In genomic region chr14:94021416-94022157, GRCh38 we compare ENCODE assay signal across 22 cellular contexts. TPM values are rescaled to one million over a fixed set of nuclear protein-coding genes. Genes with fewer than 3 reads are reported as not detected.
DNase-seq lines count a peak whose midpoint lies in the region; ATAC-seq, FAIRE-seq and TF ChIP-seq lines count a peak whose summit lies in the region.
"Had no signal": no experiment of that assay in that cellular context is flagged by ENCODE, and none has a peak within 500 bp of the region (broad histone marks: within the 10 kb centered on the region; RNA-seq: fewer than 3 reads in every experiment).

No MANE protein-coding gene starts in this region.

- H3K56ac ChIP-seq in H1 (replicated peaks; ENCODE audit: insufficient read length, low read depth, low read length), result no peak overlapping the region

- CTCF ChIA-PET in activated CD4-positive, alpha-beta T cell treated with anti-CD3 and anti-CD28 coated beads for 36 hours (lab: Charles Lee), result interaction anchor here (0.6 to 4.5 kb wide), 11 partner anchors 13 to 540 kb away, joined by 3 to 23 read pairs (median 4); partner anchors contain the start of gene IFI27L2
- CTCF ChIA-PET in H1 (lab: Charles Lee; ENCODE audit: partially characterized antibody), result interaction anchor here (0.5 to 9.7 kb wide), 11 partner anchors 15 to 1457 kb away, joined by 3 to 65 read pairs (median 4); no protein-coding TSS in a partner anchor

- no peak overlapping the region for H3K4me3 ChIP-seq in H1 (ENCODE audit: extremely low read depth in 1 of 4, insufficient read depth in 2 of 4, low read depth in 3 of 4, low read length in 4 of 4)
- H3K4me3 ChIP-seq in gastrocnemius medialis, result no peak overlapping the region
- H3K4me3 ChIP-seq: body of pancreas, esophagus squamous epithelium, MG63, right atrium auricular region, upper lobe of left lung had no signal

- no peaks in the 10 kb centered on the region for H3K9me3 ChIP-seq in H1 (ENCODE audit: insufficient read depth in 2 of 2, low read depth in 1 of 2, low read length in 1 of 2)
- no peaks in the 10 kb centered on the region for H3K9me3 ChIP-seq in gastrocnemius medialis
- H3K9me3 ChIP-seq: body of pancreas, esophagus squamous epithelium, MG63, right atrium auricular region, upper lobe of left lung had no signal

- TF ChIP-seq POLR2A in H1 (IDR thresholded peaks at IDR 0.05; ENCODE audit: control extremely low read depth in 1 of 2, low read depth in 2 of 2, low read length in 2 of 2), result no peak
- TF ChIP-seq POLR2A in gastrocnemius medialis (IDR thresholded peaks at IDR 0.05), result no peak

- H2AK5ac ChIP-seq in H1 (ENCODE audit: low read depth, low read length), result no peak overlapping the region

- H3K4ac ChIP-seq in H1 (replicated peaks; ENCODE audit: insufficient read length, low read depth, low read length), result no peak overlapping the region

- H3K27ac ChIP-seq in H1 (ENCODE audit: low read depth, low read length), result no peak overlapping the region
- no peak overlapping the region for H3K27ac ChIP-seq in gastrocnemius medialis
- H3K27ac ChIP-seq: body of pancreas, esophagus squamous epithelium, right atrium auricular region, upper lobe of left lung had no signal

- H3K36me3 ChIP-seq in H1 (ENCODE audit: control insufficient read depth in 2 of 4, insufficient read depth in 4 of 4, low read length in 3 of 4) (no peaks in the 10 kb centered on the region; a peak in 1 of 8 replicates), gastrocnemius medialis (no peaks in the 10 kb centered on the region)
- H3K36me3 ChIP-seq: esophagus squamous epithelium, MG63, right atrium auricular region, upper lobe of left lung had no signal

- peak overlapping the region; percentile 72 for H3K27ac Mint-ChIP-seq in activated CD4-positive, alpha-beta T cell treated with anti-CD3 and anti-CD28 coated beads for 36 hours
- H3K27ac Mint-ChIP-seq: CD14-positive monocyte, memory B cell had no signal

- no peak overlapping the region for H3K18ac ChIP-seq in H1 (ENCODE audit: extremely low read depth, low read length)

- no peak overlapping the region for H3K4me3 Mint-ChIP-seq in activated CD4-positive, alpha-beta T cell treated with anti-CD3 and anti-CD28 coated beads for 36 hours
- H3K4me3 Mint-ChIP-seq: CD14-positive monocyte, memory B cell had no signal

- H4K91ac ChIP-seq in H1 (replicated peaks; ENCODE audit: insufficient read length, low read length), result no peak overlapping the region

- H3K4me1 Mint-ChIP-seq in activated CD4-positive, alpha-beta T cell treated with anti-CD3 and anti-CD28 coated beads for 36 hours, result peaks cover 30% of the 10 kb centered on the region

- 0 out of 2 replicates have a peak overlapping the region, but pooled peaks have one; percentile 48 for H2AFZ ChIP-seq in H1 (ENCODE audit: low read length)

- peak overlapping the region; percentile 66; the same call in 1 of the 2 replicates for H4K8ac ChIP-seq in H1 (ENCODE audit: extremely low read depth, insufficient read depth, low read length)

- DNase-seq in activated CD4-positive, alpha-beta T cell treated with anti-CD3 and anti-CD28 coated beads for 36 hours, result peak; percentile 61
- no peak for DNase-seq in activated CD4-positive, alpha-beta T cell treated with anti-CD3 and anti-CD28 coated beads, Interleukin-2, amount 50 U/mL, for 1 hour
- DNase-seq in Daoy (ENCODE audit: low read depth) (peak; percentile 35), H1 (ENCODE audit: low read depth in 1 of 2, low spot score in 2 of 2) (no peak), RCC 7860 (ENCODE audit: low spot score) (no peak), midbrain (lab: John Stamatoyannopoulos, UW) (no peak), gastrocnemius medialis (no peak)
- DNase-seq in activated CD4-positive, alpha-beta T cell treated with anti-CD3 and anti-CD28 coated beads, Interleukin-2, amount 50 U/mL, for 48 hours, result peak; percentile 46 to 63
- DNase-seq: activated effector memory CD4-positive, alpha-beta T cell treated with Interleukin-2 at 50 U/mL for 16 hours; body of pancreas; esophagus squamous epithelium; NCI-H1930; NCI-H524; upper lobe of left lung had no signal

- H3K79me1 ChIP-seq in H1 (ENCODE audit: low read depth, low read length), result no peaks in the 10 kb centered on the region

- no peak overlapping the region for H2BK15ac ChIP-seq in H1 (ENCODE audit: low read length)

- no peak overlapping the region for H3K9ac ChIP-seq in H1 (replicated peaks in 1 of 4; ENCODE audit: extremely low read depth in 1 of 4, low read depth in 3 of 4, low read length in 3 of 4)

- H2BK5ac ChIP-seq in H1 (ENCODE audit: low read depth, low read length), result no peak overlapping the region

- no peak overlapping the region for H3K23ac ChIP-seq in H1 (ENCODE audit: insufficient read length)

- H2BK20ac ChIP-seq in H1 (ENCODE audit: low read length), result no peak overlapping the region

- POLR2A ChIA-PET in activated CD4-positive, alpha-beta T cell treated with anti-CD3 and anti-CD28 coated beads for 36 hours (lab: Charles Lee), result no interaction called here
- POLR2A ChIA-PET in H1 (lab: Charles Lee; ENCODE audit: partially characterized antibody), result interaction anchor here (1.4 kb wide), 1 partner anchor 11 kb away, joined by 5 read pairs; no protein-coding TSS in a partner anchor

- no peak overlapping the region for H2BK12ac ChIP-seq in H1 (ENCODE audit: low read depth, low read length)

- no peak overlapping the region for H3K4me2 ChIP-seq in H1 (ENCODE audit: insufficient read depth in 1 of 2, low read depth in 2 of 2, low read length in 2 of 2)

- H3K9me3 Mint-ChIP-seq in activated CD4-positive, alpha-beta T cell treated with anti-CD3 and anti-CD28 coated beads for 36 hours (ENCODE audit: low read depth), result no peaks in the 10 kb centered on the region
- H3K9me3 Mint-ChIP-seq: CD14-positive monocyte, memory B cell had no signal

- 83% methylated on average over 10 of the region's 10 CpGs; no CpG with 5 or more reads in 1 of the 2 experiments for WGBS in H1 (ENCODE audit: extremely low coverage in 1 of 2, insufficient coverage in 1 of 2, insufficient read length in 1 of 2, insufficient replicate concordance in 2 of 2, low coverage in 1 of 2, low lambda C conversion rate in 2 of 2, missing lambda C conversion rate in 1 of 2), 2 experiments

- no peaks in the 10 kb centered on the region for H3K23me2 ChIP-seq in H1 (ENCODE audit: low read depth, low read length)

- FAIRE-seq in H1 (lab: Jason Lieb, UNC) (no peak), RCC 7860 (lab: Jason Lieb, UNC) (no peak)
- FAIRE-seq: islet of Langerhans had no signal

- H3K27me3 ChIP-seq in H1 (replicated peaks in 1 of 4; ENCODE audit: control insufficient read depth in 3 of 4, extremely low read depth in 1 of 4, insufficient read depth in 3 of 4, low read length in 3 of 4) (no peaks in the 10 kb centered on the region; a peak in 1 of 7 replicates), gastrocnemius medialis (no peaks in the 10 kb centered on the region)
- H3K27me3 ChIP-seq: body of pancreas, MG63, right atrium auricular region, upper lobe of left lung had no signal

- no peak for TF ChIP-seq CTCF in H1 (IDR thresholded peaks at IDR 0.05; ENCODE audit: control extremely low read depth in 1 of 3, insufficient read depth in 1 of 3, low read depth in 1 of 3, low read length in 3 of 3)
- TF ChIP-seq CTCF in gastrocnemius medialis (IDR thresholded peaks at IDR 0.05 in 4 of 5, conservative IDR thresholded peaks at IDR 0.05 in 1 of 5), result no peak

- ATAC-seq in activated CD4-positive, alpha-beta T cell treated with anti-CD3 and anti-CD28 coated beads for 36 hours, result peak; percentile 37
- ATAC-seq in gastrocnemius medialis, result no peak
- ATAC-seq: body of pancreas had no signal

- no peak overlapping the region for H4K5ac ChIP-seq in H1 (ENCODE audit: insufficient read length, low read depth, low read length)

- no peaks in the 10 kb centered on the region for H3K27me3 Mint-ChIP-seq in activated CD4-positive, alpha-beta T cell treated with anti-CD3 and anti-CD28 coated beads for 36 hours

- no peaks in the 10 kb centered on the region for H3K36me3 Mint-ChIP-seq in activated CD4-positive, alpha-beta T cell treated with anti-CD3 and anti-CD28 coated beads for 36 hours (ENCODE audit: low read depth)
- H3K36me3 Mint-ChIP-seq: CD14-positive monocyte, memory B cell had no signal

- no peak for TF ChIP-seq EP300 in H1 (IDR thresholded peaks at IDR 0.05; ENCODE audit: borderline replicate concordance in 1 of 2, low read depth in 2 of 2, low read length in 2 of 2)

- intact Hi-C loops in activated CD4-positive, alpha-beta T cell treated with anti-CD3 and anti-CD28 coated beads for 36 hours (cut with DNase I, micrococcal nuclease), result no loop called here
- intact Hi-C loops in gastrocnemius medialis (cut with DNase I; ENCODE audit: low total_unique reads), result no loop called here

- in situ Hi-C loops in gastrocnemius medialis (cut with MboI; ENCODE audit: low sequenced_read_pairs in 4 of 4), result no loop called here

- H4K20me1 ChIP-seq in H1 (replicated peaks in 1 of 2; ENCODE audit: control insufficient read depth in 1 of 2, insufficient read depth in 2 of 2, low read length in 2 of 2), result no peaks in the 10 kb centered on the region

- H3K79me2 ChIP-seq in H1 (ENCODE audit: control insufficient read depth in 1 of 2, insufficient read depth in 2 of 2, low read length in 2 of 2), result no peaks in the 10 kb centered on the region

- TF ChIP-seq RAD21 in H1 (IDR thresholded peaks at IDR 0.05 in 1 of 2, conservative IDR thresholded peaks at IDR 0.05 in 1 of 2; ENCODE audit: low read depth in 2 of 2, low read length in 2 of 2), result no peak

- H3K4me1 ChIP-seq in H1 (replicated peaks in 1 of 4; ENCODE audit: control insufficient read depth in 3 of 4, insufficient read depth in 4 of 4, low read length in 3 of 4) (peaks cover 0 to 18% (median 10%) of the 10 kb centered on the region in 4 experiments; a peak in 4 of 7 replicates), gastrocnemius medialis (peaks cover under 1 to 4% of the 10 kb centered on the region in 2 donors)

- H3K14ac ChIP-seq in H1 (ENCODE audit: insufficient read length), result no peak overlapping the region

- no peak overlapping the region for H2BK120ac ChIP-seq in H1 (replicated peaks; ENCODE audit: low read depth, low read length)

RNA-seq across cellular contexts. Expression of gene OTUB2, which starts 4.6 kb away (rescaled TPM):
- total RNA-seq in activated CD4-positive, alpha-beta T cell treated with anti-CD3 and anti-CD28 coated beads for 36 hours, result under 1 TPM; 0.75 to 0.93 TPM
- total RNA-seq in Daoy (2014; rRNA removed; shearing (Covaris generic)), result 2.7 and 3.1 TPM in 2 replicates
- 4.1 and 4.2 TPM in 2 replicates for total RNA-seq in H1 (2021; fragmentation: NEBNext Ultra II Directional; extraction: Animal tissue kit (Norgen Biotek cat#: 25700))
- polyA plus RNA-seq in H1 (2011; rRNA removed), result 2.2 and 2.6 TPM in 2 replicates
- 2.1 TPM for polyA plus RNA-seq in H1 (2011; cell fraction: cytosol; rRNA removed)
- polyA plus RNA-seq in H1 (2011; cell fraction: nucleus; rRNA removed), result 3.1 TPM
- polyA plus RNA-seq in H1 (2012, experiment 1 of 2), result 2.8 to 4.1 TPM (median 3.5 TPM) in 4 replicates
- 5.0 TPM for polyA plus RNA-seq in H1 (2012, experiment 2 of 2)
- polyA plus RNA-seq in H1 (2013, experiment 1 of 2), result 2.3 TPM
- 2.1 TPM for polyA plus RNA-seq in H1 (2013, experiment 2 of 2)
- 7.9 and 8.0 TPM in 2 replicates for polyA minus RNA-seq in H1 (2011; rRNA and poly(A)+ RNA removed)
- polyA minus RNA-seq in H1 (2011; cell fraction: cytosol; rRNA and poly(A)+ RNA removed), result 4.5 TPM
- polyA minus RNA-seq in H1 (2011; cell fraction: nucleus; rRNA and poly(A)+ RNA removed), result 5.9 TPM
- under 1 TPM in 1 of 4 donors, not detected in 3; 0.11 TPM for total RNA-seq in gastrocnemius medialis

RNA-seq across cellular contexts. Expression of gene CCDC197, which starts 24.5 kb away (rescaled TPM):
- under 1 TPM; 0.34 to 0.53 TPM for total RNA-seq in activated CD4-positive, alpha-beta T cell treated with anti-CD3 and anti-CD28 coated beads for 36 hours
- total RNA-seq in Daoy (2014; rRNA removed; shearing (Covaris generic)), result not detected in 2 replicates
- not detected in 2 replicates for total RNA-seq in H1 (2021; fragmentation: NEBNext Ultra II Directional; extraction: Animal tissue kit (Norgen Biotek cat#: 25700))
- not detected in 2 replicates for polyA plus RNA-seq in H1 (2011; rRNA removed)
- polyA plus RNA-seq in H1 (2011; cell fraction: cytosol; rRNA removed), result not detected
- not detected for polyA plus RNA-seq in H1 (2011; cell fraction: nucleus; rRNA removed)
- not detected in 4 replicates for polyA plus RNA-seq in H1 (2012, experiment 1 of 2)
- not detected for polyA plus RNA-seq in H1 (2012, experiment 2 of 2)
- not detected for polyA plus RNA-seq in H1 (2013, experiment 1 of 2)
- not detected for polyA plus RNA-seq in H1 (2013, experiment 2 of 2)
- not detected in 2 replicates for polyA minus RNA-seq in H1 (2011; rRNA and poly(A)+ RNA removed)
- not detected for polyA minus RNA-seq in H1 (2011; cell fraction: cytosol; rRNA and poly(A)+ RNA removed)
- not detected for polyA minus RNA-seq in H1 (2011; cell fraction: nucleus; rRNA and poly(A)+ RNA removed)
- under 1 TPM in 2 of 4 donors, not detected in 2; 0.56 to 0.61 TPM for total RNA-seq in gastrocnemius medialis
- total RNA-seq: A172, body of pancreas, dermis microvascular lymphatic vessel endothelial cell, esophagus squamous epithelium, H4, right atrium auricular region, upper lobe of left lung had no signal
- polyA plus RNA-seq: CD14-positive monocyte had no signal

RNA-seq across cellular contexts. Expression of gene ASB2, which starts 45.2 kb away (rescaled TPM):
- 10 to 100 TPM; 24.8 to 25.5 TPM for total RNA-seq in activated CD4-positive, alpha-beta T cell treated with anti-CD3 and anti-CD28 coated beads for 36 hours
- total RNA-seq in Daoy (2014; rRNA removed; shearing (Covaris generic)), result 1.8 and 3.0 TPM in 2 replicates
- 0.77 and 1.0 TPM in 2 replicates for total RNA-seq in H1 (2021; fragmentation: NEBNext Ultra II Directional; extraction: Animal tissue kit (Norgen Biotek cat#: 25700))
- polyA plus RNA-seq in H1 (2011; rRNA removed), result 2.1 and 3.2 TPM in 2 replicates
- 1.3 TPM for polyA plus RNA-seq in H1 (2011; cell fraction: cytosol; rRNA removed)
- 0.91 TPM for polyA plus RNA-seq in H1 (2011; cell fraction: nucleus; rRNA removed)
- 0.37 to 0.97 TPM (median 0.77 TPM) in 4 replicates for polyA plus RNA-seq in H1 (2012, experiment 1 of 2)
- polyA plus RNA-seq in H1 (2012, experiment 2 of 2), result 0.47 TPM
- polyA plus RNA-seq in H1 (2013, experiment 1 of 2), result 0.83 TPM
- 1.2 TPM for polyA plus RNA-seq in H1 (2013, experiment 2 of 2)
- 1.2 and 2.1 TPM in 2 replicates for polyA minus RNA-seq in H1 (2011; rRNA and poly(A)+ RNA removed)
- 3.7 TPM for polyA minus RNA-seq in H1 (2011; cell fraction: cytosol; rRNA and poly(A)+ RNA removed)
- polyA minus RNA-seq in H1 (2011; cell fraction: nucleus; rRNA and poly(A)+ RNA removed), result 1.9 TPM
- 100 to 1,000 TPM; 335 to 819 (median 539) TPM for total RNA-seq in gastrocnemius medialis
- total RNA-seq: A172, dermis microvascular lymphatic vessel endothelial cell, H4 had no signal

RNA-seq across cellular contexts. Expression of gene DDX24, which starts 59.4 kb away (rescaled TPM):
- total RNA-seq in activated CD4-positive, alpha-beta T cell treated with anti-CD3 and anti-CD28 coated beads for 36 hours, result 100 to 1,000 TPM; 259 to 390 TPM
- total RNA-seq in Daoy (2014; rRNA removed; shearing (Covaris generic)), result 215 and 264 TPM in 2 replicates
- 186 and 201 TPM in 2 replicates for total RNA-seq in H1 (2021; fragmentation: NEBNext Ultra II Directional; extraction: Animal tissue kit (Norgen Biotek cat#: 25700))
- 73.8 and 89.0 TPM in 2 replicates for polyA plus RNA-seq in H1 (2011; rRNA removed)
- 112 TPM for polyA plus RNA-seq in H1 (2011; cell fraction: cytosol; rRNA removed)
- 96.5 TPM for polyA plus RNA-seq in H1 (2011; cell fraction: nucleus; rRNA removed)
- 129 to 189 TPM (median 137 TPM) in 4 replicates for polyA plus RNA-seq in H1 (2012, experiment 1 of 2)
- 68.9 TPM for polyA plus RNA-seq in H1 (2012, experiment 2 of 2)
- polyA plus RNA-seq in H1 (2013, experiment 1 of 2), result 194 TPM
- 175 TPM for polyA plus RNA-seq in H1 (2013, experiment 2 of 2)
- 106 and 119 TPM in 2 replicates for polyA minus RNA-seq in H1 (2011; rRNA and poly(A)+ RNA removed)
- polyA minus RNA-seq in H1 (2011; cell fraction: cytosol; rRNA and poly(A)+ RNA removed), result 42.5 TPM
- 60.4 TPM for polyA minus RNA-seq in H1 (2011; cell fraction: nucleus; rRNA and poly(A)+ RNA removed)
- total RNA-seq in gastrocnemius medialis, result 100 to 1,000 TPM; 106 to 200 (median 128) TPM

RNA-seq across cellular contexts. Expression of gene IFI27L1, which starts 59.5 kb away (rescaled TPM):
- total RNA-seq in activated CD4-positive, alpha-beta T cell treated with anti-CD3 and anti-CD28 coated beads for 36 hours, result 10 to 100 TPM; 22.3 to 27.1 TPM
- 15.6 and 23.6 TPM in 2 replicates for total RNA-seq in Daoy (2014; rRNA removed; shearing (Covaris generic))
- total RNA-seq in H1 (2021; fragmentation: NEBNext Ultra II Directional; extraction: Animal tissue kit (Norgen Biotek cat#: 25700)), result 19.9 and 21.2 TPM in 2 replicates
- polyA plus RNA-seq in H1 (2011; rRNA removed), result 30.5 and 36.8 TPM in 2 replicates
- 33.8 TPM for polyA plus RNA-seq in H1 (2011; cell fraction: cytosol; rRNA removed)
- polyA plus RNA-seq in H1 (2011; cell fraction: nucleus; rRNA removed), result 22.6 TPM
- polyA plus RNA-seq in H1 (2012, experiment 1 of 2), result 20.5 to 28.6 TPM (median 24.5 TPM) in 4 replicates
- 30.3 TPM for polyA plus RNA-seq in H1 (2012, experiment 2 of 2)
- polyA plus RNA-seq in H1 (2013, experiment 1 of 2), result 23.2 TPM
- polyA plus RNA-seq in H1 (2013, experiment 2 of 2), result 26.4 TPM
- polyA minus RNA-seq in H1 (2011; rRNA and poly(A)+ RNA removed), result 5.0 and 5.4 TPM in 2 replicates
- 4.8 TPM for polyA minus RNA-seq in H1 (2011; cell fraction: cytosol; rRNA and poly(A)+ RNA removed)
- 12.0 TPM for polyA minus RNA-seq in H1 (2011; cell fraction: nucleus; rRNA and poly(A)+ RNA removed)
- 10 to 100 TPM in 1 of 4 donors, 1 to 10 TPM in 3; 7.1 to 10.3 (median 8.3) TPM for total RNA-seq in gastrocnemius medialis

Comparison
In these comparisons a context has a peak if more than half of its experiments do, and no peak if none do; other contexts are left out.
1. DNase-seq: peak in activated CD4-positive, alpha-beta T cell treated with anti-CD3 and anti-CD28 coated beads for 36 hours (single experiment), Daoy (single experiment) and activated CD4-positive, alpha-beta T cell treated with anti-CD3 and anti-CD28 coated beads, Interleukin-2, amount 50 U/mL, for 48 hours (2 of 2); none in activated CD4-positive, alpha-beta T cell treated with anti-CD3 and anti-CD28 coated beads, Interleukin-2, amount 50 U/mL, for 1 hour (single experiment), H1 (0 of 2), RCC 7860 (single experiment), midbrain (single experiment) and gastrocnemius medialis (0 of 2).
2. RNA of gene ASB2, which starts 45.2 kb away (total RNA-seq): 335 to 819 TPM in gastrocnemius medialis; 24.8 to 25.5 TPM in activated CD4-positive, alpha-beta T cell treated with anti-CD3 and anti-CD28 coated beads for 36 hours, 1.8 to 3.0 TPM in Daoy and 0.77 to 1.0 TPM in H1; every median in the first group is over 10 times any median in the second.